ENCODE assay signal across 14 cellular contexts in the genomic region with DNA sequence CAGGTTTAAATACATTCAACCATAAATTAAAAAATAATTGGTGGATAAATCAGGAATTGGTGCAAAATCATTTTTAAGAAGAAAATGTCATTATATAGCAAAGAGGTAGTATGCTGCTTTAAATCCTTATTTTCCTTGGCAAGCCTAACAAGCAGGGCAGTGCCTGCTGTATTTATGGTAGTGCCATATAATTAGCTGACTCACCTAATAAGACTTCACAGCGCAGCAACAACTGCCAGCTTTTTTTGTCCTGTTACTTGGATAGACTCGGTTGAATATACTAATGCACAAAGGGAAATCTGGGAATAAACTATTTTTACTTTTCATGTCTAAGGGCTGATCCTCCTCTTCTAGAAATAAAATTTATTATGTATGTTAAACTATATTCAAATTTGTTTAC.
DNase-seq lines count a peak whose midpoint lies in the region; ATAC-seq lines count a peak whose summit lies in the region.
"Had no signal": no experiment of that assay in that cellular context is flagged by ENCODE, and none has a peak within 500 bp of the region (broad histone marks: within the 10 kb centered on the region; RNA-seq: fewer than 3 reads in every experiment).

No MANE protein-coding gene starts in this region.

- intact Hi-C loops in Right ventricle myocardium superior (cut with DNase I) = no loop called here
- intact Hi-C loops in cardiac septum (cut with DNase I) = no loop called here

- ATAC-seq in Right ventricle myocardium superior (ENCODE audit: poor library complexity) (peak; percentile 61), esophagus mucosa (peak; percentile 58)

- DNase-seq in Right ventricle myocardium superior (no peak), cardiac septum (ENCODE audit: low spot score) (no peak), NCI-H69 (lab: John Stamatoyannopoulos, UW) (peak; percentile 90), stromal cell of bone marrow (ENCODE audit: low read depth) (peak; percentile 58), NCI-H82 (lab: John Stamatoyannopoulos, UW) (no peak), ureter (ENCODE audit: low spot score) (no peak), SK-N-DZ (ENCODE audit: low spot score) (no peak)
- DNase-seq: ACHN; activated CD4-positive, alpha-beta T cell treated with anti-CD3 and anti-CD28 coated beads for 48 hours; dorsolateral prefrontal cortex; NCI-H524 treated with DMSO at 0.1 percent for 48 hours; stimulated activated CD4-positive, alpha-beta T cell treated with anti-CD3 and anti-CD28 coated beads, Interleukin-12 subunit alpha, Interleukin-12 subunit beta, amount 100 ng/mL, for 4 hours; stimulated activated CD8-positive, alpha-beta memory T cell treated with anti-CD3 and anti-CD28 coated beads, Interleukin-4, amount 100 ng/mL, for 48 hours had no signal

Comparison
In these comparisons a context has a peak if more than half of its experiments do, and no peak if none do; other contexts are left out.
1. DNase-seq: peak in NCI-H69 (single experiment) and stromal cell of bone marrow (single experiment); none in Right ventricle myocardium superior (single experiment), cardiac septum (single experiment), NCI-H82 (single experiment), ureter (single experiment) and SK-N-DZ (single experiment).